Comparison of ENCODE assay signal across 1 cellular context in the genomic region with DNA sequence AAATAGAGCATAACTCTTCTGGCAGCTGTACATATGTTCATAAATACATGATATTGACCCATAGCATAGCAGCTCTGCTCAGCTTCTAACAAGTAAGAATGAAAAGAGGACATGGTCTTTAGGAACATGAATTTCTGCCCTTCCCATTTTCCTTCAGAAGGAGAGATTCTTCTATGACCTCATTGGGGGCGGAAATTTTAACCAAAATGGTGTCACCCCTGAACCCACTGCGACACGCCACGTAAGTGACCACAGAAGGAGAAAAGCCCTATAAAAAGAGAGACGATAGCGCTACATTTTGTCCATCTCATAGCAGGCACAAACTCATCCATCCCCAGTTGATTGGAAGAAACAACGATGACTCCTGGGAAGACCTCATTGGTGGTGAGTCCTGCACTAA.
TF ChIP-seq lines count a peak whose summit lies in the region.

A gene (plus strand): TSS at position 301 of the 400 bp plus-strand sequence. CDS start 57 bp downstream, at position 358.

TF ChIP-seq in GM12878, 131 proteins besides CTCF, POLR2A, EP300 and RAD21 (continued from another document):
- TF ChIP-seq, protein P1, sequence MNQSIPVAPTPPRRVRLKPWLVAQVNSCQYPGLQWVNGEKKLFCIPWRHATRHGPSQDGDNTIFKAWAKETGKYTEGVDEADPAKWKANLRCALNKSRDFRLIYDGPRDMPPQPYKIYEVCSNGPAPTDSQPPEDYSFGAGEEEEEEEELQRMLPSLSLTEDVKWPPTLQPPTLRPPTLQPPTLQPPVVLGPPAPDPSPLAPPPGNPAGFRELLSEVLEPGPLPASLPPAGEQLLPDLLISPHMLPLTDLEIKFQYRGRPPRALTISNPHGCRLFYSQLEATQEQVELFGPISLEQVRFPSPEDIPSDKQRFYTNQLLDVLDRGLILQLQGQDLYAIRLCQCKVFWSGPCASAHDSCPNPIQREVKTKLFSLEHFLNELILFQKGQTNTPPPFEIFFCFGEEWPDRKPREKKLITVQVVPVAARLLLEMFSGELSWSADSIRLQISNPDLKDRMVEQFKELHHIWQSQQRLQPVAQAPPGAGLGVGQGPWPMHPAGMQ (IDR thresholded peaks at IDR 0.05; ENCODE audit: borderline replicate concordance), result no peak
- TF ChIP-seq, protein P2, sequence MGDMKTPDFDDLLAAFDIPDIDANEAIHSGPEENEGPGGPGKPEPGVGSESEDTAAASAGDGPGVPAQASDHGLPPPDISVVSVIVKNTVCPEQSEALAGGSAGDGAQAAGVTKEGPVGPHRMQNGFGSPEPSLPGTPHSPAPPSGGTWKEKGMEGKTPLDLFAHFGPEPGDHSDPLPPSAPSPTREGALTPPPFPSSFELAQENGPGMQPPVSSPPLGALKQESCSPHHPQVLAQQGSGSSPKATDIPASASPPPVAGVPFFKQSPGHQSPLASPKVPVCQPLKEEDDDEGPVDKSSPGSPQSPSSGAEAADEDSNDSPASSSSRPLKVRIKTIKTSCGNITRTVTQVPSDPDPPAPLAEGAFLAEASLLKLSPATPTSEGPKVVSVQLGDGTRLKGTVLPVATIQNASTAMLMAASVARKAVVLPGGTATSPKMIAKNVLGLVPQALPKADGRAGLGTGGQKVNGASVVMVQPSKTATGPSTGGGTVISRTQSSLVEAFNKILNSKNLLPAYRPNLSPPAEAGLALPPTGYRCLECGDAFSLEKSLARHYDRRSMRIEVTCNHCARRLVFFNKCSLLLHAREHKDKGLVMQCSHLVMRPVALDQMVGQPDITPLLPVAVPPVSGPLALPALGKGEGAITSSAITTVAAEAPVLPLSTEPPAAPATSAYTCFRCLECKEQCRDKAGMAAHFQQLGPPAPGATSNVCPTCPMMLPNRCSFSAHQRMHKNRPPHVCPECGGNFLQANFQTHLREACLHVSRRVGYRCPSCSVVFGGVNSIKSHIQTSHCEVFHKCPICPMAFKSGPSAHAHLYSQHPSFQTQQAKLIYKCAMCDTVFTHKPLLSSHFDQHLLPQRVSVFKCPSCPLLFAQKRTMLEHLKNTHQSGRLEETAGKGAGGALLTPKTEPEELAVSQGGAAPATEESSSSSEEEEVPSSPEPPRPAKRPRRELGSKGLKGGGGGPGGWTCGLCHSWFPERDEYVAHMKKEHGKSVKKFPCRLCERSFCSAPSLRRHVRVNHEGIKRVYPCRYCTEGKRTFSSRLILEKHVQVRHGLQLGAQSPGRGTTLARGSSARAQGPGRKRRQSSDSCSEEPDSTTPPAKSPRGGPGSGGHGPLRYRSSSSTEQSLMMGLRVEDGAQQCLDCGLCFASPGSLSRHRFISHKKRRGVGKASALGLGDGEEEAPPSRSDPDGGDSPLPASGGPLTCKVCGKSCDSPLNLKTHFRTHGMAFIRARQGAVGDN (IDR thresholded peaks at IDR 0.05), result no peak
- TF ChIP-seq ZNF622 (IDR thresholded peaks at IDR 0.05) (no peak), ASH2L (IDR thresholded peaks at IDR 0.05; ENCODE audit: borderline replicate concordance, low read depth) (no peak)
- TF ChIP-seq, protein P3, sequence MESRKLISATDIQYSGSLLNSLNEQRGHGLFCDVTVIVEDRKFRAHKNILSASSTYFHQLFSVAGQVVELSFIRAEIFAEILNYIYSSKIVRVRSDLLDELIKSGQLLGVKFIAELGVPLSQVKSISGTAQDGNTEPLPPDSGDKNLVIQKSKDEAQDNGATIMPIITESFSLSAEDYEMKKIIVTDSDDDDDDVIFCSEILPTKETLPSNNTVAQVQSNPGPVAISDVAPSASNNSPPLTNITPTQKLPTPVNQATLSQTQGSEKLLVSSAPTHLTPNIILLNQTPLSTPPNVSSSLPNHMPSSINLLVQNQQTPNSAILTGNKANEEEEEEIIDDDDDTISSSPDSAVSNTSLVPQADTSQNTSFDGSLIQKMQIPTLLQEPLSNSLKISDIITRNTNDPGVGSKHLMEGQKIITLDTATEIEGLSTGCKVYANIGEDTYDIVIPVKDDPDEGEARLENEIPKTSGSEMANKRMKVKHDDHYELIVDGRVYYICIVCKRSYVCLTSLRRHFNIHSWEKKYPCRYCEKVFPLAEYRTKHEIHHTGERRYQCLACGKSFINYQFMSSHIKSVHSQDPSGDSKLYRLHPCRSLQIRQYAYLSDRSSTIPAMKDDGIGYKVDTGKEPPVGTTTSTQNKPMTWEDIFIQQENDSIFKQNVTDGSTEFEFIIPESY (IDR thresholded peaks at IDR 0.05), result no peak
- TF ChIP-seq, protein P4, sequence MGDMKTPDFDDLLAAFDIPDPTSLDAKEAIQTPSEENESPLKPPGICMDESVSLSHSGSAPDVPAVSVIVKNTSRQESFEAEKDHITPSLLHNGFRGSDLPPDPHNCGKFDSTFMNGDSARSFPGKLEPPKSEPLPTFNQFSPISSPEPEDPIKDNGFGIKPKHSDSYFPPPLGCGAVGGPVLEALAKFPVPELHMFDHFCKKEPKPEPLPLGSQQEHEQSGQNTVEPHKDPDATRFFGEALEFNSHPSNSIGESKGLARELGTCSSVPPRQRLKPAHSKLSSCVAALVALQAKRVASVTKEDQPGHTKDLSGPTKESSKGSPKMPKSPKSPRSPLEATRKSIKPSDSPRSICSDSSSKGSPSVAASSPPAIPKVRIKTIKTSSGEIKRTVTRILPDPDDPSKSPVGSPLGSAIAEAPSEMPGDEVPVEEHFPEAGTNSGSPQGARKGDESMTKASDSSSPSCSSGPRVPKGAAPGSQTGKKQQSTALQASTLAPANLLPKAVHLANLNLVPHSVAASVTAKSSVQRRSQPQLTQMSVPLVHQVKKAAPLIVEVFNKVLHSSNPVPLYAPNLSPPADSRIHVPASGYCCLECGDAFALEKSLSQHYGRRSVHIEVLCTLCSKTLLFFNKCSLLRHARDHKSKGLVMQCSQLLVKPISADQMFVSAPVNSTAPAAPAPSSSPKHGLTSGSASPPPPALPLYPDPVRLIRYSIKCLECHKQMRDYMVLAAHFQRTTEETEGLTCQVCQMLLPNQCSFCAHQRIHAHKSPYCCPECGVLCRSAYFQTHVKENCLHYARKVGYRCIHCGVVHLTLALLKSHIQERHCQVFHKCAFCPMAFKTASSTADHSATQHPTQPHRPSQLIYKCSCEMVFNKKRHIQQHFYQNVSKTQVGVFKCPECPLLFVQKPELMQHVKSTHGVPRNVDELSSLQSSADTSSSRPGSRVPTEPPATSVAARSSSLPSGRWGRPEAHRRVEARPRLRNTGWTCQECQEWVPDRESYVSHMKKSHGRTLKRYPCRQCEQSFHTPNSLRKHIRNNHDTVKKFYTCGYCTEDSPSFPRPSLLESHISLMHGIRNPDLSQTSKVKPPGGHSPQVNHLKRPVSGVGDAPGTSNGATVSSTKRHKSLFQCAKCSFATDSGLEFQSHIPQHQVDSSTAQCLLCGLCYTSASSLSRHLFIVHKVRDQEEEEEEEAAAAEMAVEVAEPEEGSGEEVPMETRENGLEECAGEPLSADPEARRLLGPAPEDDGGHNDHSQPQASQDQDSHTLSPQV (IDR thresholded peaks at IDR 0.05), result no peak
- TF ChIP-seq, protein P5, sequence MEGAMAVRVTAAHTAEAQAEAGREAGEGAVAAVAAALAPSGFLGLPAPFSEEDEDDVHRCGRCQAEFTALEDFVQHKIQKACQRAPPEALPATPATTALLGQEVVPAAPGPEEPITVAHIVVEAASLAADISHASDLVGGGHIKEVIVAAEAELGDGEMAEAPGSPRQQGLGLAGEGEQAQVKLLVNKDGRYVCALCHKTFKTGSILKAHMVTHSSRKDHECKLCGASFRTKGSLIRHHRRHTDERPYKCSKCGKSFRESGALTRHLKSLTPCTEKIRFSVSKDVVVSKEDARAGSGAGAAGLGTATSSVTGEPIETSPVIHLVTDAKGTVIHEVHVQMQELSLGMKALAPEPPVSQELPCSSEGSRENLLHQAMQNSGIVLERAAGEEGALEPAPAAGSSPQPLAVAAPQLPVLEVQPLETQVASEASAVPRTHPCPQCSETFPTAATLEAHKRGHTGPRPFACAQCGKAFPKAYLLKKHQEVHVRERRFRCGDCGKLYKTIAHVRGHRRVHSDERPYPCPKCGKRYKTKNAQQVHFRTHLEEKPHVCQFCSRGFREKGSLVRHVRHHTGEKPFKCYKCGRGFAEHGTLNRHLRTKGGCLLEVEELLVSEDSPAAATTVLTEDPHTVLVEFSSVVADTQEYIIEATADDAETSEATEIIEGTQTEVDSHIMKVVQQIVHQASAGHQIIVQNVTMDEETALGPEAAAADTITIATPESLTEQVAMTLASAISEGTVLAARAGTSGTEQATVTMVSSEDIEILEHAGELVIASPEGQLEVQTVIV (IDR thresholded peaks at IDR 0.05; ENCODE audit: borderline replicate concordance, partially characterized antibody), result no peak
